Comparison of ENCODE assay signal across 8 cellular contexts in the genomic region with DNA sequence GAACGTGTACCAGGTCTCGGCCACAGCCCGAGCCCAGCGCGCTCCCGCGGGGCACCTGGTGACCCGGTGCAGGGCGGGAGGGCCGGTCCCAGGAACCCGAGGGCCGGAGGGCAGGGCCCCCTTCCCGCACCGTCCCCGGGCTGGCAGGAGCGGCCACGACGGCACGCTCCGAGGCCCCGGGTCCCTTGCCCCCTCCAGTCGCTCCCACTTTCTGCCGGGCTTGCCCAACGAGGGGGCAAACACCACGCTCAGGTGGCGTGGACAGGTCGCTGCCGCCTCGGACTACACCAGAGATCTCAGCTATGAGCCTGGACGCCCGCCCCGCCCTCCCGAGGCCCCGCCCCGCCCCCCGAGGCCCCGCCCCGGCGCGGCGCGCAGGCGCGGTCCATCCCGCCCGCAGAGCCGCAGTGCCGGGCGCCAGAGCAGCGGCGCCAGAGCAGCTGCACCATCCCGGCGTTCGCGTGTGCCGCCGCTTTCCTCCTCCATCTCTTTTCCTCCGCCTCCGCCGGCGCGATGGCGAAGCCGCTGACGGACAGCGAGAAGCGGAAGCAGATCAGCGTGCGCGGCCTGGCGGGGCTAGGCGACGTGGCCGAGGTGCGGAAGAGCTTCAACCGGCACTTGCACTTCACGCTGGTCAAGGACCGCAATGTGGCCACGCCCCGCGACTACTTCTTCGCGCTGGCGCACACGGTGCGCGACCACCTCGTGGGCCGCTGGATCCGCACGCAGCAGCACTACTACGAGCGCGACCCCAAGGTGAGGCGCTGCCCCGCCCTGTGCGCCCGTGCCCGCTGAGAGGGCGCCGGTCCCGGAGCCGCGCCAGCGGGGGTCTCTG. TPM values are rescaled to one million over a fixed set of nuclear protein-coding genes. Genes with fewer than 3 reads are reported as not detected.
A peak's percentile ranks its signal among the peaks of the same experiment; 100 is the strongest.
DNase-seq lines count a peak whose midpoint lies in the region; ATAC-seq and TF ChIP-seq lines count a peak whose summit lies in the region.

A gene (plus strand): TSS at position 420 of the 835 bp plus-strand sequence. CDS start 94 bp downstream, at position 514.

- H3K9me3 ChIP-seq in liver (ENCODE audit: control insufficient read depth in 4 of 4, low read length in 3 of 4), result peaks cover 0 to 3% (median 0%) of the 10 kb centered on the region in 4 donors

- peak within 1 kb of the TSS; percentile 73 to 88 for H3K27ac ChIP-seq in liver (ENCODE audit: low read depth in 1 of 2, low read length in 2 of 2)

- TF ChIP-seq RAD21 in liver (IDR thresholded peaks at IDR 0.05), result no peak

- ATAC-seq in GM19328 (IDR thresholded peaks at IDR 0.05; ENCODE audit: unreplicated experiment) (peak; percentile 58), HG03460 (IDR thresholded peaks at IDR 0.05; ENCODE audit: unreplicated experiment) (peak; percentile 61)

- H3K36me3 Mint-ChIP-seq in CD14-positive monocyte, result peaks cover 13 to 14% of the 10 kb centered on the region in 2 donors

- no peaks in the 10 kb centered on the region for H3K36me3 ChIP-seq in liver (ENCODE audit: control insufficient read depth in 4 of 4, insufficient read depth in 3 of 4, low read depth in 1 of 4, low read length in 3 of 4)

- TF ChIP-seq CTCF in CD14-positive monocyte (IDR thresholded peaks at IDR 0.05) (no peak), liver (IDR thresholded peaks at IDR 0.05; ENCODE audit: low read depth, low read length, missing input control) (no peak)

- peaks cover 40% of the 10 kb centered on the region for H3K4me1 Mint-ChIP-seq in CD14-positive monocyte

- H3K27me3 Mint-ChIP-seq in CD14-positive monocyte (ENCODE audit: low read depth in 3 of 3), result peaks cover 10 to 17% (median 12%) of the 10 kb centered on the region in 3 donors

- peak within 1 kb of the TSS in 1 of 2 donors; percentile 77 for H3K9ac ChIP-seq in liver (ENCODE audit: low read depth in 1 of 2, low read length in 2 of 2)

- H3K27me3 ChIP-seq in liver (ENCODE audit: control insufficient read depth in 4 of 4, insufficient read depth in 4 of 4, low read length in 3 of 4), result no peaks in the 10 kb centered on the region

- H3K4me1 ChIP-seq in liver (ENCODE audit: control insufficient read depth in 4 of 4, insufficient read depth in 4 of 4, low read length in 3 of 4), result peaks cover 3 to 26% (median 16%) of the 10 kb centered on the region in 4 donors

- intact Hi-C loops in CD14-positive monocyte (cut with micrococcal nuclease), result loop anchor here (5.0 kb wide), 5 partner anchors 51 to 256 kb away; a partner anchor contains a TSS

- DNase-seq in CD14-positive monocyte (ENCODE audit: low spot score) (peak; percentile 75), NCI-H748 treated with DMSO at 0.1 percent for 48 hours (lab: John Stamatoyannopoulos, UW) (peak; percentile 71), dermis microvascular lymphatic vessel endothelial cell (ENCODE audit: low read depth in 2 of 2) (peak; percentile 48 to 85)
- peak; percentile 71 to 72 for DNase-seq in activated CD4-positive, alpha-beta T cell treated with anti-CD3 and anti-CD28 coated beads, Interleukin-2, amount 50 U/mL, for 48 hours
- peak; percentile 70 for DNase-seq in stimulated activated CD4-positive, alpha-beta T cell treated with anti-CD3 and anti-CD28 coated beads, Interleukin-4, amount 100 ng/mL, for 1 hour

- H3K9me3 Mint-ChIP-seq in CD14-positive monocyte, result peaks cover 0 to 8% (median 5%) of the 10 kb centered on the region in 7 donors

- peak within 1 kb of the TSS; percentile 89 to 96 (median 94) for H3K27ac Mint-ChIP-seq in CD14-positive monocyte

- H3K4me3 ChIP-seq in liver (ENCODE audit: low read depth in 1 of 3, low read length in 3 of 3), result peak within 1 kb of the TSS; percentile 74 to 98 (median 87)

- under 1% methylated on average over 105 of the region's 105 CpGs for WGBS in liver

- H3K4me3 Mint-ChIP-seq in CD14-positive monocyte, result peak within 1 kb of the TSS; percentile 95 to 96

TF ChIP-seq in liver, 16 proteins besides CTCF, POLR2A, EP300 and RAD21:
- TF ChIP-seq, protein P1, sequence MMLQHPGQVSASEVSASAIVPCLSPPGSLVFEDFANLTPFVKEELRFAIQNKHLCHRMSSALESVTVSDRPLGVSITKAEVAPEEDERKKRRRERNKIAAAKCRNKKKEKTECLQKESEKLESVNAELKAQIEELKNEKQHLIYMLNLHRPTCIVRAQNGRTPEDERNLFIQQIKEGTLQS (IDR thresholded peaks at IDR 0.05), result no peak
- TF ChIP-seq, protein P2, sequence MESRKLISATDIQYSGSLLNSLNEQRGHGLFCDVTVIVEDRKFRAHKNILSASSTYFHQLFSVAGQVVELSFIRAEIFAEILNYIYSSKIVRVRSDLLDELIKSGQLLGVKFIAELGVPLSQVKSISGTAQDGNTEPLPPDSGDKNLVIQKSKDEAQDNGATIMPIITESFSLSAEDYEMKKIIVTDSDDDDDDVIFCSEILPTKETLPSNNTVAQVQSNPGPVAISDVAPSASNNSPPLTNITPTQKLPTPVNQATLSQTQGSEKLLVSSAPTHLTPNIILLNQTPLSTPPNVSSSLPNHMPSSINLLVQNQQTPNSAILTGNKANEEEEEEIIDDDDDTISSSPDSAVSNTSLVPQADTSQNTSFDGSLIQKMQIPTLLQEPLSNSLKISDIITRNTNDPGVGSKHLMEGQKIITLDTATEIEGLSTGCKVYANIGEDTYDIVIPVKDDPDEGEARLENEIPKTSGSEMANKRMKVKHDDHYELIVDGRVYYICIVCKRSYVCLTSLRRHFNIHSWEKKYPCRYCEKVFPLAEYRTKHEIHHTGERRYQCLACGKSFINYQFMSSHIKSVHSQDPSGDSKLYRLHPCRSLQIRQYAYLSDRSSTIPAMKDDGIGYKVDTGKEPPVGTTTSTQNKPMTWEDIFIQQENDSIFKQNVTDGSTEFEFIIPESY (IDR thresholded peaks at IDR 0.05), result no peak
- TF ChIP-seq GABPA (IDR thresholded peaks at IDR 0.05 in 1 of 2, conservative IDR thresholded peaks at IDR 0.05 in 1 of 2), result no peak
- no peak for TF ChIP-seq FOXA1 (IDR thresholded peaks at IDR 0.05)
- TF ChIP-seq, protein P3, sequence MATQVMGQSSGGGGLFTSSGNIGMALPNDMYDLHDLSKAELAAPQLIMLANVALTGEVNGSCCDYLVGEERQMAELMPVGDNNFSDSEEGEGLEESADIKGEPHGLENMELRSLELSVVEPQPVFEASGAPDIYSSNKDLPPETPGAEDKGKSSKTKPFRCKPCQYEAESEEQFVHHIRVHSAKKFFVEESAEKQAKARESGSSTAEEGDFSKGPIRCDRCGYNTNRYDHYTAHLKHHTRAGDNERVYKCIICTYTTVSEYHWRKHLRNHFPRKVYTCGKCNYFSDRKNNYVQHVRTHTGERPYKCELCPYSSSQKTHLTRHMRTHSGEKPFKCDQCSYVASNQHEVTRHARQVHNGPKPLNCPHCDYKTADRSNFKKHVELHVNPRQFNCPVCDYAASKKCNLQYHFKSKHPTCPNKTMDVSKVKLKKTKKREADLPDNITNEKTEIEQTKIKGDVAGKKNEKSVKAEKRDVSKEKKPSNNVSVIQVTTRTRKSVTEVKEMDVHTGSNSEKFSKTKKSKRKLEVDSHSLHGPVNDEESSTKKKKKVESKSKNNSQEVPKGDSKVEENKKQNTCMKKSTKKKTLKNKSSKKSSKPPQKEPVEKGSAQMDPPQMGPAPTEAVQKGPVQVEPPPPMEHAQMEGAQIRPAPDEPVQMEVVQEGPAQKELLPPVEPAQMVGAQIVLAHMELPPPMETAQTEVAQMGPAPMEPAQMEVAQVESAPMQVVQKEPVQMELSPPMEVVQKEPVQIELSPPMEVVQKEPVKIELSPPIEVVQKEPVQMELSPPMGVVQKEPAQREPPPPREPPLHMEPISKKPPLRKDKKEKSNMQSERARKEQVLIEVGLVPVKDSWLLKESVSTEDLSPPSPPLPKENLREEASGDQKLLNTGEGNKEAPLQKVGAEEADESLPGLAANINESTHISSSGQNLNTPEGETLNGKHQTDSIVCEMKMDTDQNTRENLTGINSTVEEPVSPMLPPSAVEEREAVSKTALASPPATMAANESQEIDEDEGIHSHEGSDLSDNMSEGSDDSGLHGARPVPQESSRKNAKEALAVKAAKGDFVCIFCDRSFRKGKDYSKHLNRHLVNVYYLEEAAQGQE (IDR thresholded peaks at IDR 0.05), result peak; percentile 0

RNA-seq across cellular contexts. Expression of the gene that starts here (rescaled TPM):
- polyA plus RNA-seq in CD14-positive monocyte (10 to 100 TPM; 26.7 to 33.2 TPM), liver (1 to 10 TPM; 3.6 to 8.3 TPM)
- total RNA-seq in dermis microvascular lymphatic vessel endothelial cell (81.9 and 88.5 TPM in 2 replicates), liver (10 to 100 TPM; 11.3 to 11.7 TPM)

Comparison
In these comparisons a context has a peak if more than half of its experiments do, and no peak if none do; other contexts are left out.
1. Peak in every context shown above with its lines: DNase-seq, ATAC-seq, H3K4me3 ChIP-seq and H3K27ac ChIP-seq.